Comparison of ENCODE assay signal across 10 cellular contexts in genomic region chr22:39245130-39246039, GRCh38. TPM values are rescaled to one million over a fixed set of nuclear protein-coding genes. Genes with fewer than 3 reads are reported as not detected.
DNase-seq lines count a peak whose midpoint lies in the region; ATAC-seq and TF ChIP-seq lines count a peak whose summit lies in the region.
"Had no signal": no experiment of that assay in that cellular context is flagged by ENCODE, and none has a peak within 500 bp of the region (broad histone marks: within the 10 kb centered on the region; RNA-seq: fewer than 3 reads in every experiment).

No MANE protein-coding gene starts in this region.

- intact Hi-C loops in heart left ventricle (cut with DNase I) (loop anchor here in 4 of 10 donors (2.0 to 5.0 kb wide), 4 partner anchors 33 to 62 kb away; no protein-coding TSS in a partner anchor), sciatic nerve (cut with DNase I) (no loop called here)

- peaks cover 7% of the 10 kb centered on the region for H3K27me3 Mint-ChIP-seq in T-helper 17 cell

- ATAC-seq in T-helper 17 cell (no peak), heart left ventricle (peak; percentile 16 to 60 (median 32)), sciatic nerve (peak; percentile 2), HG02763 (IDR thresholded peaks at IDR 0.05; ENCODE audit: unreplicated experiment) (no peak), HG02759 (IDR thresholded peaks at IDR 0.05; ENCODE audit: unreplicated experiment) (no peak)
- ATAC-seq: activated CD4-positive, CD25-positive, alpha-beta regulatory T cell treated with anti-CD3 and anti-CD28 coated beads, Interleukin-2, amount 50 U/mL, for 24 hours had no signal

- WGBS in heart left ventricle, 4 donors: 41 to 57% (median 49%) methylated on average over 17 to 22 of the region's 22 CpGs

- H3K36me3 ChIP-seq in heart left ventricle: peaks cover 0 to 8% (median 0%) of the 10 kb centered on the region in 9 donors

- DNase-seq in Caki2 (ENCODE audit: low read depth) (peak; percentile 35), T-helper 17 cell (no peak), heart left ventricle (peak in 1 of 5 donors; percentile 36), sciatic nerve (ENCODE audit: low spot score) (no peak), KG1 (lab: John Stamatoyannopoulos, UW) (no peak), NCI-H2196 (lab: John Stamatoyannopoulos, UW; ENCODE audit: unreplicated experiment) (no peak)

- TF ChIP-seq CTCF in heart left ventricle (IDR thresholded peaks at IDR 0.05): no peak

- in situ Hi-C loops in Caki2 (cut with HindIII; ENCODE audit: low pct_unique_long_range_greater_than_20kb, low sequenced_read_pairs): no loop called here

- H3K4me3 ChIP-seq in heart left ventricle: peak overlapping the region in 10 of 12 donors; percentile 66 to 96 (median 75)

- peaks cover 0 to 37% (median 0%) of the 10 kb centered on the region in 9 donors for H3K27me3 ChIP-seq in heart left ventricle
- H3K27me3 ChIP-seq: testis had no signal

- no peaks in the 10 kb centered on the region for H3K36me3 Mint-ChIP-seq in T-helper 17 cell (ENCODE audit: low read depth)

- H3K4me1 Mint-ChIP-seq in T-helper 17 cell: peaks cover 29% of the 10 kb centered on the region

- peak overlapping the region in 11 of 12 donors; percentile 70 to 98 (median 93) for H3K27ac ChIP-seq in heart left ventricle

- peak overlapping the region; percentile 32 for H3K27ac Mint-ChIP-seq in T-helper 17 cell

- peaks cover 0 to 71% (median 32%) of the 10 kb centered on the region in 12 donors for H3K4me1 ChIP-seq in heart left ventricle

- no peaks in the 10 kb centered on the region for H3K9me3 ChIP-seq in T-helper 17 cell (ENCODE audit: control insufficient read depth, low read length, poor library complexity, severe bottlenecking)
- no peaks in the 10 kb centered on the region for H3K9me3 ChIP-seq in heart left ventricle
- H3K9me3 ChIP-seq: testis had no signal

- no peak for TF ChIP-seq POLR2A in heart left ventricle (IDR thresholded peaks at IDR 0.05)

- H3K4me3 Mint-ChIP-seq in T-helper 17 cell: peak overlapping the region; percentile 84

RNA-seq across cellular contexts. Expression of gene PDGFB, which starts 0.6 kb away (rescaled TPM):
- 20.9 and 37.3 TPM in 2 replicates for total RNA-seq in Caki2 (2014; rRNA removed; shearing (Covaris generic); ENCODE audit: low replicate concordance)
- total RNA-seq in T-helper 17 cell (1 to 10 TPM; 2.8 to 4.4 TPM), heart left ventricle (10 to 100 TPM; 15.2 to 43.7 (median 21.8) TPM), sciatic nerve (24.2 TPM)
- 10 to 100 TPM in 1 of 2 donors, 1 to 10 TPM in 1; 9.0 to 21.3 TPM for polyA plus RNA-seq in heart left ventricle

Comparison
In these comparisons a context has a peak if more than half of its experiments do, and no peak if none do; other contexts are left out.
1. ATAC-seq: peak in heart left ventricle (4 of 4) and sciatic nerve (single experiment); none in T-helper 17 cell (single experiment), HG02763 (single experiment) and HG02759 (single experiment).